25 cellular contexts compared by ENCODE assay signal in the genomic region with DNA sequence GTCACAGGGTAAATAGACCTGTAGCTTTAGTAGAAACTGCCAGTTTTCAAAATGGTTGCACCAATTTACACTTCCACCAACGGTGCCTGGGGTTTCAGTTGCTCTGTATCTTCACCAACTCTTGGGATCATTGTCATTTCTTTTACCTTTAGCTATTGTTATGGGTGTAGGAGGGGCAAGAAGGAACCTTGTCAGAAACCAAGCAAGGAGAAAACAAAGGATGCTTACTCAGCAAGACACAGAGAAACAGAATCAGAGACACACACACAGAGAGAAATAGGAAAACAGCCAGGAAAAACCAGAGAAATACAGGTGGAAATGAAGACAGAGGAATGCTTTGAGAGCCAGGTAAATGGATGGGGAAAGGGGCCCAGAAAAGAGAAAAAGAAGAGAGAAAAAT.
"Had no signal": no experiment of that assay in that cellular context is flagged by ENCODE, and none has a peak within 500 bp of the region (broad histone marks: within the 10 kb centered on the region; RNA-seq: fewer than 3 reads in every experiment).

No MANE protein-coding gene starts in this region.

- H3K9me3 ChIP-seq: mucosa of descending colon, neutrophil, psoas muscle, vagina had no signal

- H3K4me2 ChIP-seq: neural progenitor cell had no signal

- H3K4me1 ChIP-seq: left ventricle myocardium inferior, parathyroid adenoma, psoas muscle, tibial nerve, vagina had no signal

- H3K4me1 Mint-ChIP-seq: memory B cell had no signal

- H3K9me3 Mint-ChIP-seq: natural killer cell treated with Interleukin-12 subunit alpha and Interleukin-12 subunit beta and Interleukin-15 and Interleukin-18, amount 100 ng/mL, for 72 hours; neural progenitor cell; type B pancreatic cell had no signal

- H3K36me3 ChIP-seq: left ventricle myocardium inferior, neural progenitor cell, neutrophil, tibial nerve, vagina had no signal

- H2AFZ ChIP-seq: neural progenitor cell, parathyroid adenoma had no signal

- H3K9ac ChIP-seq: neural progenitor cell, parathyroid adenoma had no signal

- H3K27me3 ChIP-seq: neural progenitor cell, tibial nerve, vagina had no signal

- H3K4me3 ChIP-seq: left ventricle myocardium inferior, lung, mucosa of descending colon, neural progenitor cell, psoas muscle, skin epidermis, tibial nerve, vagina had no signal

- H3K27ac Mint-ChIP-seq: memory B cell; naive thymus-derived CD4-positive, alpha-beta T cell; natural killer cell treated with Interleukin-12 subunit alpha and Interleukin-12 subunit beta and Interleukin-15 and Interleukin-18, amount 100 ng/mL, for 72 hours; neural progenitor cell; stimulated activated naive CD8-positive, alpha-beta T cell treated with anti-CD3 and anti-CD28 coated beads, Interleukin-15, Interleukin-2, amounts not matched to agents 100 ng/mL and 50 ng/mL, for 24 hours; type B pancreatic cell had no signal

- H3K79me2 ChIP-seq: parathyroid adenoma had no signal

- ATAC-seq: mucosa of descending colon; naive thymus-derived CD4-positive, alpha-beta T cell; natural killer cell treated with Interleukin-12 subunit alpha and Interleukin-12 subunit beta and Interleukin-15 and Interleukin-18, amount 100 ng/mL, for 72 hours; psoas muscle; sciatic nerve had no signal

- DNase-seq: hypothalamus; islet precursor cell; left ventricle myocardium inferior; midbrain; mucosa of descending colon; naive thymus-derived CD4-positive, alpha-beta T cell; occipital lobe; psoas muscle; stimulated activated CD4-positive, alpha-beta T cell treated with anti-CD3 and anti-CD28 coated beads, Interleukin-12 subunit alpha, Interleukin-12 subunit beta, amount 100 ng/mL, for 4 hours; stimulated activated CD4-positive, alpha-beta T cell treated with anti-CD3 and anti-CD28 coated beads, Interleukin-15, amount 100 ng/mL, for 24 hours; stimulated activated CD4-positive, alpha-beta T cell treated with anti-CD3 and anti-CD28 coated beads, Interleukin-2, amount 100 ng/mL, for 24 hours; stimulated activated CD4-positive, alpha-beta T cell treated with anti-CD3 and anti-CD28 coated beads, Interleukin-4, amount 100 ng/mL, for 1 hour; stimulated activated naive CD4-positive, alpha-beta T cell had no signal

- H3K36me3 Mint-ChIP-seq: memory B cell; naive thymus-derived CD4-positive, alpha-beta T cell; natural killer cell treated with Interleukin-12 subunit alpha and Interleukin-12 subunit beta and Interleukin-15 and Interleukin-18, amount 100 ng/mL, for 72 hours; neural progenitor cell; type B pancreatic cell had no signal

- H3K27ac ChIP-seq: left ventricle myocardium inferior, neural progenitor cell, neutrophil, parathyroid adenoma, psoas muscle, skin epidermis, tibial nerve, vagina had no signal

- H3K4me3 Mint-ChIP-seq: memory B cell; naive thymus-derived CD4-positive, alpha-beta T cell; natural killer cell treated with Interleukin-12 subunit alpha and Interleukin-12 subunit beta and Interleukin-15 and Interleukin-18, amount 100 ng/mL, for 72 hours; neural progenitor cell; stimulated activated naive CD8-positive, alpha-beta T cell treated with anti-CD3 and anti-CD28 coated beads, Interleukin-15, Interleukin-2, amounts not matched to agents 100 ng/mL and 50 ng/mL, for 24 hours; type B pancreatic cell had no signal
